1 cellular context compared by ENCODE assay signal in the genomic region with DNA sequence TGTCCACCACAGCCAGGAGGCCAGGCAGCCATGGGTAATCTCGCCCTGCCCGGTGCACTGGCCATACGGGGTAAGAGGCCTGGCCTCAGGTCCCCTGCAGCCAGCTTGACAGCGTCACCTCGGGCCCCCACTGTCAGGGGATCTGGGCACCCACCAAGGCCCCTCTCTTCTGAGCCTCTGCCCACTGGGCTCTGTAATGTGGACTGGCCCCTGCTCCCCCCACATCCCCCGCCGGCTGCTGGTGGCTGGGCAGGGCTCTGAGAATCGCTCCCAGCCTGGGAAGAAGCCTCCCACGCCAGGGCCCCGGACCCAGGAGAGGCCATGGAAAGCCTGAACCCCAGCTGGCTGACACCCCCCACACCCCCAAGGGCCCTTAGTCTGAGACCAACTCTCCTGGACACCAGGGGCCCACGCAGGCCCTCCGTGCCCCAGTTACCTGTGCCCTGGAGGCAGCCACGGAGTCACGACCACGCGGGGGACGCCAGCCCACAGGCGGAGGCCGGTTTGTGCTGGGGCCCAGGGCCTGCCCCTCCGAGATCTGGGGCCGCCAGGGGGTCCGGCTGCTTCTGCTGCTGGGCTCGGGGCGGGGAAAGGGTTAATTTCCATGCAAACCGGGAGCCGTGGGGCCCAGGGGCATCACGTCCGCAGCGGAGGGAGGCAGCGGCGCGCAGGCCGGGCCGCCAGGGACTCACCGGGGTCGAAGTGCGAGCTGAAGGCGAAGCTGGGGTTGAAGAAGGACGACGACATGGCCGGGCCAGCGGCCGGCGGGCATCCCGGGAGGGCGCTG.
TF ChIP-seq lines count a peak whose summit lies in the region.

A gene (plus strand): TSS at position 262 of the 787 bp plus-strand sequence. CDS start 15,720 bp downstream, outside the sequence.

TF ChIP-seq in GM23338, 12 proteins besides CTCF, POLR2A, EP300 and RAD21 (continued from another document):
- TF ChIP-seq, protein P1, sequence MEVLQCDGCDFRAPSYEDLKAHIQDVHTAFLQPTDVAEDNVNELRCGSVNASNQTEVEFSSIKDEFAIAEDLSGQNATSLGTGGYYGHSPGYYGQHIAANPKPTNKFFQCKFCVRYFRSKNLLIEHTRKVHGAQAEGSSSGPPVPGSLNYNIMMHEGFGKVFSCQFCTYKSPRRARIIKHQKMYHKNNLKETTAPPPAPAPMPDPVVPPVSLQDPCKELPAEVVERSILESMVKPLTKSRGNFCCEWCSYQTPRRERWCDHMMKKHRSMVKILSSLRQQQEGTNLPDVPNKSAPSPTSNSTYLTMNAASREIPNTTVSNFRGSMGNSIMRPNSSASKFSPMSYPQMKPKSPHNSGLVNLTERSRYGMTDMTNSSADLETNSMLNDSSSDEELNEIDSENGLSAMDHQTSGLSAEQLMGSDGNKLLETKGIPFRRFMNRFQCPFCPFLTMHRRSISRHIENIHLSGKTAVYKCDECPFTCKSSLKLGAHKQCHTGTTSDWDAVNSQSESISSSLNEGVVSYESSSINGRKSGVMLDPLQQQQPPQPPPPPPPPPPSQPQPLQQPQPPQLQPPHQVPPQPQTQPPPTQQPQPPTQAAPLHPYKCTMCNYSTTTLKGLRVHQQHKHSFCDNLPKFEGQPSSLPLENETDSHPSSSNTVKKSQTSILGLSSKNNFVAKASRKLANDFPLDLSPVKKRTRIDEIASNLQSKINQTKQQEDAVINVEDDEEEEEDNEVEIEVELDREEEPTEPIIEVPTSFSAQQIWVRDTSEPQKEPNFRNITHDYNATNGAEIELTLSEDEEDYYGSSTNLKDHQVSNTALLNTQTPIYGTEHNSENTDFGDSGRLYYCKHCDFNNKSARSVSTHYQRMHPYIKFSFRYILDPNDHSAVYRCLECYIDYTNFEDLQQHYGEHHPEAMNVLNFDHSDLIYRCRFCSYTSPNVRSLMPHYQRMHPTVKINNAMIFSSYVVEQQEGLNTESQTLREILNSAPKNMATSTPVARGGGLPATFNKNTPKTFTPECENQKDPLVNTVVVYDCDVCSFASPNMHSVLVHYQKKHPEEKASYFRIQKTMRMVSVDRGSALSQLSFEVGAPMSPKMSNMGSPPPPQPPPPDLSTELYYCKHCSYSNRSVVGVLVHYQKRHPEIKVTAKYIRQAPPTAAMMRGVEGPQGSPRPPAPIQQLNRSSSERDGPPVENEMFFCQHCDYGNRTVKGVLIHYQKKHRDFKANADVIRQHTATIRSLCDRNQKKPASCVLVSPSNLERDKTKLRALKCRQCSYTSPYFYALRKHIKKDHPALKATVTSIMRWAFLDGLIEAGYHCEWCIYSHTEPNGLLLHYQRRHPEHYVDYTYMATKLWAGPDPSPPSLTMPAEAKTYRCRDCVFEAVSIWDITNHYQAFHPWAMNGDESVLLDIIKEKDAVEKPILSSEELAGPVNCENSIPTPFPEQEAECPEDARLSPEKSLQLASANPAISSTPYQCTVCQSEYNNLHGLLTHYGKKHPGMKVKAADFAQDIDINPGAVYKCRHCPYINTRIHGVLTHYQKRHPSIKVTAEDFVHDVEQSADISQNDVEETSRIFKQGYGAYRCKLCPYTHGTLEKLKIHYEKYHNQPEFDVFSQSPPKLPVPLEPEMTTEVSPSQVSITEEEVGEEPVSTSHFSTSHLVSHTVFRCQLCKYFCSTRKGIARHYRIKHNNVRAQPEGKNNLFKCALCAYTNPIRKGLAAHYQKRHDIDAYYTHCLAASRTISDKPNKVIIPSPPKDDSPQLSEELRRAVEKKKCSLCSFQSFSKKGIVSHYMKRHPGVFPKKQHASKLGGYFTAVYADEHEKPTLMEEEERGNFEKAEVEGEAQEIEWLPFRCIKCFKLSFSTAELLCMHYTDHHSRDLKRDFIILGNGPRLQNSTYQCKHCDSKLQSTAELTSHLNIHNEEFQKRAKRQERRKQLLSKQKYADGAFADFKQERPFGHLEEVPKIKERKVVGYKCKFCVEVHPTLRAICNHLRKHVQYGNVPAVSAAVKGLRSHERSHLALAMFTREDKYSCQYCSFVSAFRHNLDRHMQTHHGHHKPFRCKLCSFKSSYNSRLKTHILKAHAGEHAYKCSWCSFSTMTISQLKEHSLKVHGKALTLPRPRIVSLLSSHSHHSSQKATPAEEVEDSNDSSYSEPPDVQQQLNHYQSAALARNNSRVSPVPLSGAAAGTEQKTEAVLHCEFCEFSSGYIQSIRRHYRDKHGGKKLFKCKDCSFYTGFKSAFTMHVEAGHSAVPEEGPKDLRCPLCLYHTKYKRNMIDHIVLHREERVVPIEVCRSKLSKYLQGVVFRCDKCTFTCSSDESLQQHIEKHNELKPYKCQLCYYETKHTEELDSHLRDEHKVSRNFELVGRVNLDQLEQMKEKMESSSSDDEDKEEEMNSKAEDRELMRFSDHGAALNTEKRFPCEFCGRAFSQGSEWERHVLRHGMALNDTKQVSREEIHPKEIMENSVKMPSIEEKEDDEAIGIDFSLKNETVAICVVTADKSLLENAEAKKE (CRISPR knock-in tag; IDR thresholded peaks at IDR 0.05): no peak
- TF ChIP-seq NANOG (IDR thresholded peaks at IDR 0.05; ENCODE audit: borderline replicate concordance) (no peak), EZH2 (IDR thresholded peaks at IDR 0.05; ENCODE audit: low read depth, unreplicated experiment) (no peak), EZH2phosphoT487 (IDR thresholded peaks at IDR 0.05; ENCODE audit: unreplicated experiment) (no peak)
